34 cellular contexts compared by ENCODE assay signal in the genomic region with DNA sequence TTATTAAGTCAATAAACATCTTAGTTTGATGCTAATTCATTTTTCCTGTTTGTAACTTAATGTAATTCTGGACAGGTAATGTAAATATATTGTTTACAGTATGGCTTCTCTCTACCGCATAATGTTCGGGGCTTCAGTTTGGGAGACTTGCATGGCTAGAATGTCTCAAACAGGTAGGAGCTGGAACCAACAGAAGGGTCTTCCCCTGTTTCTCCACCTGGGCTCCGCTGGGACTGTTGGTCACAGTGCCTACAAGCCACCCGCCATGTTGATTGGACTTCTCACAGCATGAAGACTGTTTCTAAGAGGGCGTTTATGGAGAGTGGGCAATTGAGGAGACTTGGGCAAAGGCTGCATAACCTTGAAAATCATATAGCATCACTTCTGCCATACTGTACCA.
"Had no signal": no experiment of that assay in that cellular context is flagged by ENCODE, and none has a peak within 500 bp of the region (broad histone marks: within the 10 kb centered on the region; RNA-seq: fewer than 3 reads in every experiment).

No MANE protein-coding gene starts in this region.

- DNase-seq: Karpas-422, Kasumi-1, MG63, MM.1S, MV-4-11, NCI-H1048, NCI-H1092, NCI-H1092 treated with DMSO at 0.1 percent for 48 hours, NCI-H1105, NCI-H1105 treated with DMSO at 0.1 percent for 48 hours, NCI-H1417, NCI-H1417 treated with DMSO at 0.1 percent for 48 hours, NCI-H1436, NCI-H1436 treated with DMSO at 0.1 percent for 48 hours, NCI-H146, NCI-H1694, NCI-H1694 treated with DMSO at 0.1 percent for 48 hours, NCI-H187, NCI-H187 treated with DMSO at 0.1 percent for 48 hours, NCI-H1930, NCI-H2029, NCI-H2029 treated with DMSO at 0.1 percent for 48 hours, NCI-H2081, NCI-H2081 treated with DMSO at 0.1 percent for 48 hours, NCI-H2107, NCI-H2171, NCI-H2171 treated with DMSO at 0.1 percent for 48 hours, NCI-H2227 treated with DMSO at 0.1 percent for 48 hours, NCI-H226, NCI-H345, NCI-H446, NCI-H446 treated with DMSO at 0.1 percent for 48 hours, NCI-H510A, NCI-H510A treated with DMSO at 0.1 percent for 48 hours had no signal

- H3K9me3 ChIP-seq: MG63 had no signal

- H3K27me3 ChIP-seq: MG63 had no signal

- H3K36me3 ChIP-seq: MG63 had no signal

- H3K4me3 ChIP-seq: MG63 had no signal
